ENCODE assay signal across 7 cellular contexts in genomic region chr22:50294319-50294656, GRCh38. TPM values are rescaled to one million over a fixed set of nuclear protein-coding genes. Genes with fewer than 3 reads are reported as not detected.
DNase-seq lines count a peak whose midpoint lies in the region; ATAC-seq and TF ChIP-seq lines count a peak whose summit lies in the region.
"Had no signal": no experiment of that assay in that cellular context is flagged by ENCODE, and none has a peak within 500 bp of the region (broad histone marks: within the 10 kb centered on the region; RNA-seq: fewer than 3 reads in every experiment).

No MANE protein-coding gene starts in this region.

- peaks cover 6% of the 10 kb centered on the region in 3 donors for H3K4me1 Mint-ChIP-seq in T-cell

- H3K27ac Mint-ChIP-seq in T-cell, result no peak overlapping the region

- H3K36me3 ChIP-seq in left ventricle myocardium inferior (peaks cover 20% of the 10 kb centered on the region), lung (ENCODE audit: control insufficient read depth in 2 of 2, insufficient read depth in 2 of 2, low read length in 2 of 2) (peaks cover 0 to 19% of the 10 kb centered on the region in 2 donors), vagina (peaks cover 0 to 12% of the 10 kb centered on the region in 2 donors)

- intact Hi-C loops in left ventricle myocardium inferior (cut with micrococcal nuclease) (no loop called here), cardiac septum (cut with DNase I) (loop anchor here (5.0 kb wide), 1 partner anchor 33 kb away; the partner anchor contains the start of gene DENND6B), vagina (cut with DNase I) (no loop called here)

- ATAC-seq in lung (ENCODE audit: insufficient read depth, low FRiP score) (no peak), T-cell (replicated peaks in 1 of 4) (no peak)

- WGBS in lung, 2 donors, result 30 to 35% methylated on average over 5 of the region's 5 CpGs

- peak overlapping the region; percentile 53 for H3K4me3 ChIP-seq in left ventricle myocardium inferior
- H3K4me3 ChIP-seq in lung, result no peak overlapping the region
- H3K4me3 ChIP-seq in vagina, result no peak overlapping the region

- DNase-seq in left ventricle myocardium inferior (no peak), cardiac septum (ENCODE audit: low spot score) (no peak), lung (ENCODE audit: low spot score) (no peak), vagina (ENCODE audit: extremely low spot score in 2 of 2) (no peak), islet precursor cell (no peak), T-cell (no peak)
- DNase-seq: NCI-H2029 had no signal

- no peak for TF ChIP-seq POLR2A in vagina (IDR thresholded peaks at IDR 0.05)

- TF ChIP-seq CTCF in left ventricle myocardium inferior (IDR thresholded peaks at IDR 0.05; ENCODE audit: borderline replicate concordance) (no peak), lung (IDR thresholded peaks at IDR 0.05; ENCODE audit: control extremely low read depth, extremely low read depth) (no peak), vagina (IDR thresholded peaks at IDR 0.05) (no peak)

- no peaks in the 10 kb centered on the region for H3K36me3 Mint-ChIP-seq in T-cell

- H3K27me3 Mint-ChIP-seq in T-cell, result peaks cover 23 to 33% of the 10 kb centered on the region in 2 donors

- H3K4me3 Mint-ChIP-seq in T-cell, result peak overlapping the region in 1 of 3 donors; percentile 9

- POLR2A ChIA-PET in T-cell (lab: Charles Lee), result no interaction called here

- H3K27ac ChIP-seq in left ventricle myocardium inferior (replicated peaks), result peak overlapping the region; percentile 89
- H3K27ac ChIP-seq in lung (ENCODE audit: low read depth in 1 of 2, low read length in 1 of 2), result peak overlapping the region; percentile 51 to 96
- peak overlapping the region; percentile 81 for H3K27ac ChIP-seq in vagina

- no peaks in the 10 kb centered on the region for H3K9me3 Mint-ChIP-seq in T-cell

- H3K9me3 ChIP-seq in left ventricle myocardium inferior (replicated peaks), result no peaks in the 10 kb centered on the region
- H3K9me3 ChIP-seq in lung (ENCODE audit: control insufficient read depth in 2 of 2, insufficient read depth in 1 of 2, low read length in 1 of 2), result no peaks in the 10 kb centered on the region
- no peaks in the 10 kb centered on the region for H3K9me3 ChIP-seq in vagina

- CTCF ChIA-PET in T-cell (lab: Charles Lee), result no interaction called here

- H3K27me3 ChIP-seq in left ventricle myocardium inferior (ENCODE audit: low read depth) (no peaks in the 10 kb centered on the region), lung (ENCODE audit: control insufficient read depth, insufficient read depth) (no peaks in the 10 kb centered on the region), vagina (no peaks in the 10 kb centered on the region)

- H3K4me1 ChIP-seq in left ventricle myocardium inferior (peaks cover 75% of the 10 kb centered on the region), lung (ENCODE audit: control insufficient read depth in 2 of 2, insufficient read depth in 2 of 2, low read length in 2 of 2) (peaks cover 0 to 39% of the 10 kb centered on the region in 2 donors), vagina (peaks cover 78% of the 10 kb centered on the region)

RNA-seq across cellular contexts. Expression of gene PLXNB2, which starts 13.2 kb away (rescaled TPM):
- 50.2 TPM for total RNA-seq in left ventricle myocardium inferior
- total RNA-seq in cardiac septum, result 85.7 TPM
- 100 to 1,000 TPM; 212 to 310 TPM for total RNA-seq in lung
- polyA plus RNA-seq in lung, result 100 to 1,000 TPM; 123 to 134 TPM
- total RNA-seq in vagina, result 180 TPM
- 10 to 100 TPM in 1 of 5 donors, 1 to 10 TPM in 4; 4.3 to 11.8 (median 6.5) TPM for total RNA-seq in T-cell

RNA-seq across cellular contexts. Expression of gene MAPK11, which starts 24.1 kb away (rescaled TPM):
- total RNA-seq in left ventricle myocardium inferior, result 7.8 TPM
- total RNA-seq in cardiac septum, result 11.7 TPM
- total RNA-seq in lung, result 10 to 100 TPM in 1 of 2 donors, 1 to 10 TPM in 1; 8.3 to 15.3 TPM
- polyA plus RNA-seq in lung, result 10 to 100 TPM in 1 of 2 donors, 1 to 10 TPM in 1; 9.9 to 13.9 TPM
- total RNA-seq in vagina, result 7.4 TPM
- total RNA-seq in T-cell, result 1 to 10 TPM; 3.5 to 8.9 (median 5.6) TPM

RNA-seq across cellular contexts. Expression of gene DENND6B, which starts 32.5 kb away (rescaled TPM):
- total RNA-seq in left ventricle myocardium inferior (1.2 TPM), cardiac septum (2.8 TPM), lung (10 to 100 TPM; 10.5 to 26.0 TPM), vagina (2.7 TPM), T-cell (1 to 10 TPM; 2.1 to 5.0 (median 3.5) TPM)
- polyA plus RNA-seq in lung, result 10 to 100 TPM in 1 of 2 donors, 1 to 10 TPM in 1; 8.0 to 14.7 TPM

RNA-seq across cellular contexts. Expression of gene MAPK12, which starts 32.8 kb away (rescaled TPM):
- total RNA-seq in left ventricle myocardium inferior (17.2 TPM), cardiac septum (32.5 TPM), lung (10 to 100 TPM; 10.4 to 11.5 TPM), vagina (15.0 TPM), T-cell (1 to 10 TPM; 1.7 to 3.1 (median 2.9) TPM)
- 10 to 100 TPM; 12.2 to 13.1 TPM for polyA plus RNA-seq in lung

RNA-seq across cellular contexts. Expression of gene HDAC10, which starts 43.2 kb away (rescaled TPM):
- total RNA-seq in left ventricle myocardium inferior (13.6 TPM), cardiac septum (13.1 TPM), lung (10 to 100 TPM; 34.2 to 53.7 TPM), vagina (29.2 TPM), T-cell (100 to 1,000 TPM; 101 to 152 (median 128) TPM)
- polyA plus RNA-seq in lung, result 10 to 100 TPM; 32.2 to 38.3 TPM
